In the genomic region with DNA sequence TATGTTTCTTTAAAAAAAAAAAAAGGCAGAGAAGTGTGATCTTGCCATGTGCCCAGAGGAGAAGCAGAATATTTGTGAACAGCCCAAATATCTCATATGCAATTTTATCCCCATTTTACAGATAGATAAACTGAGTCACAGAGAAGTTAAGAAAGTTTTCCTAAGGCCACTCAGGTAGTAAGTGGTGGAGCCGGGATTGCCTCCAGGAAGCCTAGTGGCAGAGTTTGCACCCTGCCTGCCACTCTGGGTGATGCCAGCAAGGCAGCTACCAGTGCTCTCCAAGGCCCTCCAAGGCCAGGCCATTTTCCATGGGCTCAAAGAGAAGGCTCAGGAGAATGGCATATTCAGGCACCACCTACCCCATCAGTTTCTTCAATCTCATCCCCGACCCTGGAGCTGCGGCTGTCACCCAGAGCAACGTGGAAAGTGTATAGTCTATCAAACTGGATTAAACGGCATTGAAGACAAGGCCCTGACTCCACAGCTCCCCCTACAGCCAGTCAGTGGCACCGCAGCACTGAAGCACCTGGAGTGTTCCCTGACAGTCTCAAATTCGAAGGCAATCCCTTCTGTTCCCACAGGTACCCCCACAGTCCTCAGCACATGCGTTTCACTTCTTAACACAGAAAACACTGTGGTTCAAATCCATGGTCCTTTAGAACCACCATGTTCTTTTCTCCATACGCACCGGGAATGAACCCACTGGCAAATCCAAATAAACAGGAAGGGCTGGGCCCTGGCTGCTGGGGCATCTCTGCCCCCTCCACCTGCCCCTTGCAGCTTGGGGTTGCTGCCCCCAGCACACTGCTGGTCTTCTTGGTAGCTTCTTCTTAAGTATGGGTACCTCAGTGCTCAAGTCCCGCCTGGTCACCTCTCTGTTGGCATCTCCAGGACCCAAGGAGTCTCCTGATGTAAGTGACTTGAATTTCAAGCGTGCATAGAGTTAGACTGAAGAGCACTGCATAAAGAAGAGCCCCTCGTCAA, we compare ENCODE assay signal across 8 cellular contexts.
A peak's percentile ranks its signal among the peaks of the same experiment; 100 is the strongest.
DNase-seq lines count a peak whose midpoint lies in the region; ATAC-seq, FAIRE-seq and TF ChIP-seq lines count a peak whose summit lies in the region.

No MANE protein-coding gene starts in this region.

- CTCF ChIA-PET in BJ (lab: Yijun Ruan, JAX): interaction anchor here (0.6 to 1.7 kb wide), 24 partner anchors 8 to 180 kb away, joined by 3 to 10 read pairs (median 4); a partner anchor contains a TSS

- peaks cover 8% of the 10 kb centered on the region for H3K27me3 ChIP-seq in BJ (ENCODE audit: control insufficient read depth, insufficient read depth, low read length)
- peaks cover 7% of the 10 kb centered on the region for H3K27me3 ChIP-seq in brain microvascular endothelial cell (replicated peaks)

- DNase-seq in BJ (ENCODE audit: low read depth): no peak
- DNase-seq in GM12892 (ENCODE audit: insufficient read length): no peak
- DNase-seq in NCI-H82 treated with DMSO at 0.1 percent for 48 hours (lab: John Stamatoyannopoulos, UW; ENCODE audit: unreplicated experiment): peak; percentile 47
- peak; percentile 27 for DNase-seq in brain microvascular endothelial cell
- DNase-seq in left lobe of liver (ENCODE audit: low spot score): peak; percentile 68

- in situ Hi-C loops in brain microvascular endothelial cell (cut with HindIII; ENCODE audit: low pct_ligation_motif_present, low sequenced_read_pairs): no loop called here

- ATAC-seq in left lobe of liver (peak; percentile 66), HG03460 (IDR thresholded peaks at IDR 0.05; ENCODE audit: unreplicated experiment) (no peak), HG03045 (IDR thresholded peaks at IDR 0.05; ENCODE audit: unreplicated experiment) (no peak), HG02852 (IDR thresholded peaks at IDR 0.05; ENCODE audit: unreplicated experiment) (no peak)

- H3K4me3 ChIP-seq in BJ (ENCODE audit: low read depth, low read length) (no peak overlapping the region), brain microvascular endothelial cell (ENCODE audit: low read depth, low read length) (no peak overlapping the region)

- H3K36me3 ChIP-seq in BJ (ENCODE audit: control insufficient read depth, insufficient read depth, low read length) (no peaks in the 10 kb centered on the region), brain microvascular endothelial cell (replicated peaks) (no peaks in the 10 kb centered on the region)

- TF ChIP-seq POLR2A in GM12892 (IDR thresholded peaks at IDR 0.05; ENCODE audit: low read depth, low read length): no peak

- no peak overlapping the region for H3K27ac ChIP-seq in brain microvascular endothelial cell

- TF ChIP-seq CTCF in BJ (IDR thresholded peaks at IDR 0.05; ENCODE audit: insufficient read depth, low read depth, low read length) (peak; percentile 86), brain microvascular endothelial cell (IDR thresholded peaks at IDR 0.05; ENCODE audit: low read depth, low read length, missing control alignments) (peak; percentile 98)

- peak; percentile 36 for FAIRE-seq in GM12892 (lab: Jason Lieb, UNC)

- POLR2A ChIA-PET in BJ (lab: Charles Lee): no interaction called here

Comparison
In these comparisons a context has a peak if more than half of its experiments do, and no peak if none do; other contexts are left out.
1. DNase-seq: peak in NCI-H82 treated with DMSO at 0.1 percent for 48 hours (single experiment), brain microvascular endothelial cell (single experiment) and left lobe of liver (single experiment); none in BJ (single experiment) and GM12892 (single experiment).